In the genomic region with DNA sequence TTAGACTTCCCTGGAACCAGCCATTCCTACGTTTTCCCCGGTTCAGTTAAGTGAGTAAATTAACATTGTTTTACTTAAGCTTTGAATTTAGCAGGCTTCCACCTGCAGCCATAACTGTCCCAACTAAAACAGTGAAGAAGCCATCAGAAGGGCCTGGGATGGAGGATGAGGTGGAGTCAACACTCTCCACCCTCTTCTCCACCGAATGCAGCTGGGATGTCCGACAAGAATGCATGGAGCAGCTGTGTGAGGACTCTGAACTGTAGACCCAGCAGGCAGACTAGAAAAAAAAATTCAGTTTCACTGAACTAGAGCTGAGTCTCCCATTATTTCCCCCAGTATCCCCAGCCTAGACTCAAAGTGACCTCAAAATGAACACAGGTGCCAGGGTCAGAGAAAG, we compare ENCODE assay signal across 23 cellular contexts.
DNase-seq lines count a peak whose midpoint lies in the region; ATAC-seq, FAIRE-seq and TF ChIP-seq lines count a peak whose summit lies in the region.
"Had no signal": no experiment of that assay in that cellular context is flagged by ENCODE, and none has a peak within 500 bp of the region (broad histone marks: within the 10 kb centered on the region; RNA-seq: fewer than 3 reads in every experiment).

No MANE protein-coding gene starts in this region.

- WGBS in HepG2 (ENCODE audit: low lambda C conversion rate), result 46% methylated on average over 4 of the region's 4 CpGs
- WGBS in right lobe of liver (ENCODE audit: insufficient coverage, low coverage, low lambda C conversion rate, missing lambda C conversion rate), result 71% methylated on average over 4 of the region's 4 CpGs

- H3K9ac ChIP-seq in HepG2 (ENCODE audit: insufficient read depth, low read depth, low read length), result no peak overlapping the region
- H3K9ac ChIP-seq: SK-N-SH had no signal

- H3K36me3 ChIP-seq in HepG2 (replicated peaks in 1 of 2; ENCODE audit: control insufficient read depth in 1 of 2, insufficient read depth in 2 of 2, low read length in 2 of 2), result no peaks in the 10 kb centered on the region
- no peaks in the 10 kb centered on the region for H3K36me3 ChIP-seq in right lobe of liver
- no peaks in the 10 kb centered on the region for H3K36me3 ChIP-seq in brain microvascular endothelial cell (replicated peaks)
- H3K36me3 ChIP-seq: WERI-Rb-1 had no signal

- intact Hi-C loops in HepG2 (cut with micrococcal nuclease; ENCODE audit: unreplicated experiment) (no loop called here), right lobe of liver (cut with DNase I) (no loop called here)

- H3K4me1 ChIP-seq in HepG2 (ENCODE audit: insufficient read depth, low read length), result 0 out of 2 replicates have a peak, but pooled peaks cover 11% of the 10 kb centered on the region
- no peaks in the 10 kb centered on the region for H3K4me1 ChIP-seq in right lobe of liver
- H3K4me1 ChIP-seq: psoas muscle had no signal

- H3K27me3 ChIP-seq in HepG2 (ENCODE audit: control insufficient read depth in 1 of 2, insufficient read depth in 2 of 2, low read length in 2 of 2) (no peaks in the 10 kb centered on the region; a peak in 1 of 5 replicates), right lobe of liver (no peaks in the 10 kb centered on the region), brain microvascular endothelial cell (replicated peaks) (no peaks in the 10 kb centered on the region)

- CTCF ChIA-PET in HepG2 (lab: Yijun Ruan, JAX; ENCODE audit: low intra/inter-chr PET ratio, low total read pairs), result interaction anchor here (1.7 to 4.4 kb wide), 2 partner anchors 76 to 639 kb away, joined by 10 to 74 read pairs; no protein-coding TSS in a partner anchor

- TF ChIP-seq POLR2A in HepG2 (IDR thresholded peaks at IDR 0.05; ENCODE audit: insufficient read depth in 1 of 2, low read depth in 2 of 2, low read length in 2 of 2) (no peak), right lobe of liver (IDR thresholded peaks at IDR 0.05) (no peak)

- no peak overlapping the region for H3K4me3 ChIP-seq in HepG2 (replicated peaks in 1 of 3; ENCODE audit: insufficient read depth in 1 of 3, low read depth in 2 of 3, low read length in 3 of 3)
- H3K4me3 ChIP-seq in right lobe of liver, result no peak overlapping the region
- H3K4me3 ChIP-seq in brain microvascular endothelial cell (ENCODE audit: low read depth, low read length), result no peak overlapping the region
- H3K4me3 ChIP-seq: lung, psoas muscle, skin epidermis had no signal

- H3K9me3 ChIP-seq in HepG2 (ENCODE audit: low read length) (no peaks in the 10 kb centered on the region), right lobe of liver (no peaks in the 10 kb centered on the region)
- H3K9me3 ChIP-seq: psoas muscle, SK-N-SH had no signal

- H4K20me1 ChIP-seq in HepG2 (ENCODE audit: insufficient read depth, low read length), result no peaks in the 10 kb centered on the region

- no peak overlapping the region for H3K27ac ChIP-seq in HepG2 (ENCODE audit: extremely low read length, insufficient read depth, low read length)
- no peak overlapping the region for H3K27ac ChIP-seq in right lobe of liver
- peak overlapping the region; percentile 82 for H3K27ac ChIP-seq in brain microvascular endothelial cell
- H3K27ac ChIP-seq: HL-60, psoas muscle, skin epidermis, WERI-Rb-1 had no signal

- POLR2A ChIA-PET in HepG2 (lab: Yijun Ruan, JAX), result no interaction called here

- TF ChIP-seq RAD21 in HepG2 (CRISPR knock-in tag; IDR thresholded peaks at IDR 0.05), result no peak

- DNase-seq in HepG2 (ENCODE audit: low spot score) (no peak), right lobe of liver (no peak), brain microvascular endothelial cell (peak; percentile 35), iris pigment epithelial cell (ENCODE audit: low read depth) (peak; percentile 48), OCI-M1 (lab: John Stamatoyannopoulos, UW) (no peak), NCI-H2081 (lab: John Stamatoyannopoulos, UW) (no peak), NCI-H345 treated with DMSO at 0.1 percent for 48 hours (lab: John Stamatoyannopoulos, UW; ENCODE audit: unreplicated experiment) (no peak)
- DNase-seq: 8988T; activated CD4-positive, alpha-beta T cell treated with anti-CD3 and anti-CD28 coated beads, Interleukin-2, amount 10 ng/mL, durations not matched to agents 7 days and 5 days; islet precursor cell; NCI-H1417; NCI-H526 treated with DMSO at 0.1 percent for 48 hours; psoas muscle; SK-N-SH; stimulated activated CD4-positive, alpha-beta T cell treated with anti-CD3 and anti-CD28 coated beads, Interleukin-2, amount 100 ng/mL, for 24 hours; WERI-Rb-1 had no signal

- TF ChIP-seq EP300 in HepG2 (IDR thresholded peaks at IDR 0.05; ENCODE audit: low read depth in 2 of 2, low read length in 2 of 2) (no peak), HepG2 (CRISPR knock-in tag; IDR thresholded peaks at IDR 0.05; ENCODE audit: borderline replicate concordance) (no peak)

- BruUV-seq in HepG2 (replicated peaks; lab: Mats Ljungman, UMichigan), result no TSS peak

- in situ Hi-C loops in HepG2 (cut with HindIII; ENCODE audit: extremely low pct_ligation_motif_present, low pct_unique_long_range_greater_than_20kb), result loop anchor here (5.0 kb wide), 1 partner anchor 75 kb away; no protein-coding TSS in a partner anchor
- in situ Hi-C loops in brain microvascular endothelial cell (cut with HindIII; ENCODE audit: low pct_ligation_motif_present, low sequenced_read_pairs), result no loop called here

- FAIRE-seq in HepG2 (lab: Jason Lieb, UNC), result no peak
- FAIRE-seq: frontal cortex, GM18507, H54 had no signal

- no peak for TF ChIP-seq CTCF in HepG2 (CRISPR knock-in tag; IDR thresholded peaks at IDR 0.05)
- TF ChIP-seq CTCF in right lobe of liver (IDR thresholded peaks at IDR 0.05), result no peak
- no peak for TF ChIP-seq CTCF in brain microvascular endothelial cell (IDR thresholded peaks at IDR 0.05; ENCODE audit: low read depth, low read length, missing control alignments)

- no peaks in the 10 kb centered on the region for H3K79me2 ChIP-seq in HepG2 (ENCODE audit: insufficient read depth, low read length)

- ATAC-seq in HepG2, result peak; percentile 48
- ATAC-seq in right lobe of liver, result no peak
- ATAC-seq in GM21723 (IDR thresholded peaks at IDR 0.05; ENCODE audit: unreplicated experiment), result no peak

- H3K4me2 ChIP-seq in HepG2 (ENCODE audit: low read depth, low read length), result no peak overlapping the region
- H3K4me2 ChIP-seq: SK-N-SH had no signal

- H2AFZ ChIP-seq in HepG2 (ENCODE audit: low read length), result no peak overlapping the region

TF ChIP-seq in HepG2, 621 proteins besides CTCF, POLR2A, EP300 and RAD21:
- no peak for TF ChIP-seq RBFOX2 (IDR thresholded peaks at IDR 0.05; ENCODE audit: low read depth, low read length)

Comparison
In these comparisons a context has a peak if more than half of its experiments do, and no peak if none do; other contexts are left out.
1. DNase-seq: peak in brain microvascular endothelial cell (single experiment) and iris pigment epithelial cell (single experiment); none in HepG2 (single experiment), right lobe of liver (0 of 3), OCI-M1 (single experiment), NCI-H2081 (0 of 2) and NCI-H345 treated with DMSO at 0.1 percent for 48 hours (single experiment).